9 cellular contexts compared by ENCODE assay signal in the genomic region with DNA sequence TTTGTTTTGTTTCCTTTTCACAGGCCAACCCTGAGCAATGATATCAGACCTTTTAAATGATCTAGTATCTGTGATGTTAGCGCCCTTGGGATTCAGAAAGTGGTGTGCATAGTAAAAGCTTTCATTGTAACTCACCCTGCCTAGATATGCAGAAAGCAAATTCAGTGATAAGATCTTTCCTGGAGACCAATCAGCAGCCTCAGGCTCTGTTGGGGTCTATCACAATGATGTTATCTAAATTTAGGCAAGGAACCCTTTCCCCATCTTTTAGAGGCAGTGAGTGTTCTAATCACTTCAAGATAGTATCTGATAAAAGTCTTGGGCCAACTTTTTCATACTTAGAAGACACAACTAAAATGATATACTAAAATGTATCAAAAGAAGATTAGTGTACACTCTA.
"Had no signal": no experiment of that assay in that cellular context is flagged by ENCODE, and none has a peak within 500 bp of the region (broad histone marks: within the 10 kb centered on the region; RNA-seq: fewer than 3 reads in every experiment).

No MANE protein-coding gene starts in this region.

- H3K36me3 Mint-ChIP-seq: IgD-negative memory B cell had no signal

- H3K4me3 ChIP-seq: GM23248, HAP-1 had no signal

- DNase-seq: GM23248, GOT3, H7, HFFc6 had no signal

- H3K4me3 Mint-ChIP-seq: HFFc6, IgD-negative memory B cell had no signal

- H3K27ac ChIP-seq: GM23248, HL-60 had no signal

- H3K9ac ChIP-seq: GM23248 had no signal

- H3K9me3 Mint-ChIP-seq: HFFc6, IgD-negative memory B cell had no signal

- H3K27ac Mint-ChIP-seq: HFFc6, IgD-negative memory B cell had no signal

- H3K27me3 Mint-ChIP-seq: IgD-negative memory B cell had no signal

- ATAC-seq: HCT116, HepG2 had no signal
